In genomic region chr12:107488666-107489065, GRCh38 we compare ENCODE assay signal across 19 cellular contexts.
"Had no signal": no experiment of that assay in that cellular context is flagged by ENCODE, and none has a peak within 500 bp of the region (broad histone marks: within the 10 kb centered on the region; RNA-seq: fewer than 3 reads in every experiment).

No MANE protein-coding gene starts in this region.

- H3K36me3 Mint-ChIP-seq: natural killer cell had no signal

- H3K9me3 Mint-ChIP-seq: activated T-cell treated with anti-CD3 and anti-CD28 coated beads, Interleukin-2, amount 50 U/mL, for 72 hours; endodermal cell; natural killer cell had no signal

- H3K4me1 ChIP-seq: colonic mucosa had no signal

- H3K4me2 ChIP-seq: hepatocyte had no signal

- ATAC-seq: activated T-cell treated with anti-CD3 and anti-CD28 coated beads, Interleukin-2, amount 50 U/mL, for 72 hours; lower lobe of right lung; natural killer cell had no signal

- H3K27ac ChIP-seq: colonic mucosa, epithelial cell of prostate, hepatocyte, lower lobe of right lung, neutrophil, WERI-Rb-1 had no signal

- H3K79me2 ChIP-seq: hepatocyte had no signal

- H3K4me3 ChIP-seq: colonic mucosa, hepatocyte, lower lobe of right lung, thyroid gland had no signal

- H3K4me3 Mint-ChIP-seq: activated T-cell treated with anti-CD3 and anti-CD28 coated beads, Interleukin-2, amount 50 U/mL, for 72 hours; endodermal cell; natural killer cell had no signal

- H3K27me3 ChIP-seq: colonic mucosa, hepatocyte, neutrophil, thyroid gland had no signal

- H3K27ac Mint-ChIP-seq: activated T-cell treated with anti-CD3 and anti-CD28 coated beads, Interleukin-2, amount 50 U/mL, for 72 hours; endodermal cell; natural killer cell had no signal

- H3K9me3 ChIP-seq: colonic mucosa, lower lobe of right lung, neutrophil, thyroid gland had no signal

- H3K36me3 ChIP-seq: colonic mucosa, lower lobe of right lung, neutrophil, thyroid gland, WERI-Rb-1 had no signal

- DNase-seq: activated CD4-positive, alpha-beta T cell treated with anti-CD3 and anti-CD28 coated beads for 1 hour; activated effector memory CD4-positive, alpha-beta T cell treated with anti-CD3 and anti-CD28 coated beads, Interleukin-2, amount 50 U/mL, for 16 hours; activated naive CD4-positive, alpha-beta T cell treated with anti-CD3 and anti-CD28 coated beads, Interleukin-2, amount 50 U/mL, for 16 hours; activated T-cell treated with anti-CD3 and anti-CD28 coated beads, Interleukin-2, amount 50 U/mL, for 72 hours; colonic mucosa; endodermal cell; lower lobe of right lung; natural killer cell; retina; stimulated activated CD4-positive, alpha-beta T cell treated with anti-CD3 and anti-CD28 coated beads, Interleukin-12 subunit alpha, Interleukin-12 subunit beta, amount 100 ng/mL, for 4 hours; stimulated activated CD4-positive, alpha-beta T cell treated with anti-CD3 and anti-CD28 coated beads, Interleukin-1b, Interleukin-23, amount 100 ng/mL, for 48 hours; stimulated activated CD8-positive, alpha-beta memory T cell treated with anti-CD3 and anti-CD28 coated beads, Interleukin-4, amount 100 ng/mL, for 48 hours; stimulated activated naive CD4-positive, alpha-beta T cell; T-helper 2 cell; thyroid gland; WERI-Rb-1 had no signal

- H3K4me1 Mint-ChIP-seq: endodermal cell had no signal

- H2AFZ ChIP-seq: hepatocyte had no signal
